1 cellular context compared by ENCODE assay signal in genomic region chr6:27275025-27275956, GRCh38.
A peak's percentile ranks its signal among the peaks of the same experiment; 100 is the strongest.
TF ChIP-seq lines count a peak whose summit lies in the region.

No MANE protein-coding gene starts in this region.

TF ChIP-seq in K562, 482 proteins besides CTCF, POLR2A, EP300 and RAD21 (continued from another document and continues in another):
- peak in 1 of 2 experiments; percentile 39; a peak in 1 of 4 replicates for TF ChIP-seq MNT (conservative IDR thresholded peaks at IDR 0.05)
- no peak for TF ChIP-seq JUNB (CRISPR knock-in tag; conservative IDR thresholded peaks at IDR 0.05)
- no peak for TF ChIP-seq SMARCE1 (IDR thresholded peaks at IDR 0.05)
- no peak for TF ChIP-seq LARP7 (IDR thresholded peaks at IDR 0.05)
- TF ChIP-seq ZNF24 (IDR thresholded peaks at IDR 0.05): no peak
- 0 out of 2 replicates have a peak, but pooled peaks have one; percentile 23 for TF ChIP-seq ZNF134 (CRISPR knock-in tag; conservative IDR thresholded peaks at IDR 0.05)
- no peak for TF ChIP-seq ATF4 (CRISPR knock-in tag; IDR thresholded peaks at IDR 0.05)
- TF ChIP-seq FOXA3 (CRISPR knock-in tag; conservative IDR thresholded peaks at IDR 0.05 in 1 of 2, IDR thresholded peaks at IDR 0.05 in 1 of 2): no peak
- peak; percentile 98 for TF ChIP-seq VEZF1 (CRISPR knock-in tag; IDR thresholded peaks at IDR 0.05)
- TF ChIP-seq ZKSCAN1 (IDR thresholded peaks at IDR 0.05; ENCODE audit: low read depth, low read length): peak; percentile 78; the same call in 1 of the 2 replicates
- no peak for TF ChIP-seq CREB3L1 (IDR thresholded peaks at IDR 0.05; ENCODE audit: borderline replicate concordance, low read depth)
- TF ChIP-seq ZNF512 (tag; IDR thresholded peaks at IDR 0.05): peak; percentile 42; the same call in 1 of the 2 replicates
- TF ChIP-seq EGR1 (conservative IDR thresholded peaks at IDR 0.05): no peak
- no peak for TF ChIP-seq FIP1L1 (IDR thresholded peaks at IDR 0.05; ENCODE audit: low read depth, low read length, poor library complexity, severe bottlenecking)
- TF ChIP-seq PBX2 (CRISPR knock-in tag; IDR thresholded peaks at IDR 0.05; ENCODE audit: low read depth): no peak
- TF ChIP-seq PBX2 (tag; conservative IDR thresholded peaks at IDR 0.05; ENCODE audit: low read depth): no peak
- TF ChIP-seq ETS2 (tag; IDR thresholded peaks at IDR 0.05; ENCODE audit: borderline replicate concordance, poor library complexity, severe bottlenecking): no peak
- TF ChIP-seq KLF1 (tag; IDR thresholded peaks at IDR 0.05): no peak
- TF ChIP-seq PRPF4 (IDR thresholded peaks at IDR 0.05; ENCODE audit: insufficient read depth, low read depth, low read length, poor library complexity, severe bottlenecking): no peak
- no peak for TF ChIP-seq IRF9 (tag; IDR thresholded peaks at IDR 0.05)
- TF ChIP-seq ILF3 (IDR thresholded peaks at IDR 0.05; ENCODE audit: borderline replicate concordance): no peak
- no peak for TF ChIP-seq SRSF1 (IDR thresholded peaks at IDR 0.05; ENCODE audit: low read depth, low read length)
- TF ChIP-seq NCOA1 (IDR thresholded peaks at IDR 0.05; ENCODE audit: low read depth): no peak
- 0 out of 2 replicates have a peak, but pooled peaks have one; percentile 12 for TF ChIP-seq JUN (IDR thresholded peaks at IDR 0.05; ENCODE audit: borderline replicate concordance, low read depth, low read length)
- no peak for TF ChIP-seq JUN (CRISPR knock-in tag; IDR thresholded peaks at IDR 0.05; ENCODE audit: borderline replicate concordance)
- TF ChIP-seq ZBTB9 (CRISPR knock-in tag; IDR thresholded peaks at IDR 0.05): no peak
- TF ChIP-seq ASH1L (IDR thresholded peaks at IDR 0.05; ENCODE audit: borderline replicate concordance, low read depth, partially characterized antibody): no peak
- no peak for TF ChIP-seq SETDB1 (IDR thresholded peaks at IDR 0.05; ENCODE audit: low read length)
- TF ChIP-seq HDAC2 (IDR thresholded peaks at IDR 0.05): peak; percentile 40; the same call in 1 of the 2 replicates
- no peak for TF ChIP-seq ZNF174 (CRISPR knock-in tag; IDR thresholded peaks at IDR 0.05)
- no peak for TF ChIP-seq BRD4 (IDR thresholded peaks at IDR 0.05)
- no peak; the same call in 1 of the 2 replicates for TF ChIP-seq ESRRA (IDR thresholded peaks at IDR 0.05; ENCODE audit: borderline replicate concordance, low read depth)
- no peak for TF ChIP-seq ZNF449 (CRISPR knock-in tag; IDR thresholded peaks at IDR 0.05)
- no peak for TF ChIP-seq GTF2B (IDR thresholded peaks at IDR 0.05; ENCODE audit: extremely low read depth, insufficient read length)
- TF ChIP-seq SMARCA5 (IDR thresholded peaks at IDR 0.05): no peak
- no peak for TF ChIP-seq MLLT1 (IDR thresholded peaks at IDR 0.05)
- no peak for TF ChIP-seq ATF1 (CRISPR knock-in tag; IDR thresholded peaks at IDR 0.05)
- TF ChIP-seq ATF1 (tag; IDR thresholded peaks at IDR 0.05): peak; percentile 58; the same call in 1 of the 2 replicates
- TF ChIP-seq ETV1 (tag; conservative IDR thresholded peaks at IDR 0.05; ENCODE audit: low read depth): no peak; the same call in 1 of the 2 replicates
- peak; percentile 100 for TF ChIP-seq ADNP (tag; IDR thresholded peaks at IDR 0.05)
- TF ChIP-seq RBM22 (IDR thresholded peaks at IDR 0.05; ENCODE audit: low read depth, low read length, poor library complexity, severe bottlenecking): no peak
- TF ChIP-seq U2AF2 (optimal IDR thresholded peaks at IDR 0.05; ENCODE audit: low read depth, low read length): no peak
- TF ChIP-seq ILK (tag; IDR thresholded peaks at IDR 0.05; ENCODE audit: borderline replicate concordance, low read depth): no peak
- TF ChIP-seq DACH1 (IDR thresholded peaks at IDR 0.05; ENCODE audit: partially characterized antibody): peak; percentile 49
- no peak for TF ChIP-seq ZBTB17 (CRISPR knock-in tag; IDR thresholded peaks at IDR 0.05)
- no peak for TF ChIP-seq TGIF2 (CRISPR knock-in tag; IDR thresholded peaks at IDR 0.05)
- TF ChIP-seq JUND (IDR thresholded peaks at IDR 0.05; ENCODE audit: borderline replicate concordance, low read depth, low read length): peak; percentile 46; the same call in 1 of the 2 replicates
- TF ChIP-seq JUND (tag; IDR thresholded peaks at IDR 0.05; ENCODE audit: borderline replicate concordance, low read depth, low read length): no peak
- peak; percentile 26; the same call in 1 of the 2 replicates for TF ChIP-seq L3MBTL2 (IDR thresholded peaks at IDR 0.05)
- TF ChIP-seq NFE2L1 (tag; IDR thresholded peaks at IDR 0.05; ENCODE audit: borderline replicate concordance, low read depth): no peak
